In the genomic region with DNA sequence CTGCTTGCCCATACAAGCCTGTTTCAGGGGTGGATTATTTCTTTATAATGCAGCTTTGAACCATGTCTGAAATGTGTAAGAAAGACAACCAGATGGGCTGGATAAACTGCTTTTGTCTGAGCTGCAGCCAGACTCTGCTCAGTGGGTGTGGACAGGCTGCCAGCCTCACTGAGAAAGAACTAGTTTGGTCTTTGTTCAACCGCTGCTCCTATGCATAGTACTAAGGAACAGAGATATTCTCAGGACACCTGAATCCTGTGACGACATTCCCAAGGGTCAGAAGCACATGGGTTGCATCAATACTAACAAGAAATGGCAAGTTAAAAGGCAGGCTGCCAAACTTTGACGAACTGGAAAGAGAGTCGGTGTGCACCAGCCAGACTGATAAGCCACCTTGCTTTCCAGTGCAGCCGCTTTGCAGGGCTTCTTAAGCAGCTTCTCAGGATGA, we compare ENCODE assay signal across 14 cellular contexts. TPM values are rescaled to one million over a fixed set of nuclear protein-coding genes. Genes with fewer than 3 reads are reported as not detected.
A peak's percentile ranks its signal among the peaks of the same experiment; 100 is the strongest.
DNase-seq lines count a peak whose midpoint lies in the region; ATAC-seq, FAIRE-seq and TF ChIP-seq lines count a peak whose summit lies in the region.
"Had no signal": no experiment of that assay in that cellular context is flagged by ENCODE, and none has a peak within 500 bp of the region (broad histone marks: within the 10 kb centered on the region; RNA-seq: fewer than 3 reads in every experiment).

No MANE protein-coding gene starts in this region.

- no peaks in the 10 kb centered on the region for H3K36me3 Mint-ChIP-seq in glutamatergic neuron (ENCODE audit: unreplicated experiment)

- FAIRE-seq in keratinocyte (lab: Jason Lieb, UNC), result peak; percentile 98
- FAIRE-seq: islet of Langerhans had no signal

- no peak overlapping the region for H3K27ac Mint-ChIP-seq in glutamatergic neuron (ENCODE audit: unreplicated experiment)
- H3K27ac Mint-ChIP-seq: activated B cell treated with CpG ODN at 0.5 μM for 24 hours, nephron progenitor cell had no signal

- peak overlapping the region; percentile 97 for H3K27ac ChIP-seq in keratinocyte (ENCODE audit: control insufficient read depth, insufficient read depth, low read length)
- H3K27ac ChIP-seq: SJCRH30 had no signal

- peaks cover 41% of the 10 kb centered on the region for H3K4me1 ChIP-seq in keratinocyte (ENCODE audit: control insufficient read depth, extremely low read depth, insufficient read depth, low read length)
- H3K4me1 ChIP-seq: SJCRH30 had no signal

- H3K79me2 ChIP-seq in keratinocyte (ENCODE audit: control insufficient read depth, insufficient read depth, low read length), result no peaks in the 10 kb centered on the region

- ATAC-seq in HG02798 (IDR thresholded peaks at IDR 0.05; ENCODE audit: poor library complexity, unreplicated experiment) (no peak), HG03520 (IDR thresholded peaks at IDR 0.05; ENCODE audit: unreplicated experiment) (no peak)

- H3K9me1 ChIP-seq in keratinocyte (ENCODE audit: control insufficient read depth, extremely low read depth, insufficient read depth, low read length), result no peaks in the 10 kb centered on the region

- H3K9me3 ChIP-seq in keratinocyte (ENCODE audit: control insufficient read depth, low read depth, low read length), result no peaks in the 10 kb centered on the region
- H3K9me3 ChIP-seq: SJCRH30 had no signal

- no peak overlapping the region for H2AFZ ChIP-seq in keratinocyte (ENCODE audit: control insufficient read depth, low read length)

- dilution Hi-C loops in keratinocyte (cut with MboI; ENCODE audit: extremely low pct_ligation_motif_present, low sequenced_read_pairs), result no loop called here

- no peaks in the 10 kb centered on the region for H3K36me3 ChIP-seq in keratinocyte (ENCODE audit: control insufficient read depth in 2 of 2, extremely low read depth in 1 of 2, insufficient read depth in 2 of 2, low read length in 2 of 2)
- H3K36me3 ChIP-seq: SJCRH30 had no signal

- H3K4me3 Mint-ChIP-seq in glutamatergic neuron (ENCODE audit: unreplicated experiment), result no peak overlapping the region
- H3K4me3 Mint-ChIP-seq: activated B cell treated with CpG ODN at 0.5 μM for 24 hours, nephron progenitor cell had no signal

- no peaks in the 10 kb centered on the region for H4K20me1 ChIP-seq in keratinocyte (ENCODE audit: control insufficient read depth, extremely low read depth, insufficient read depth, low read length)

- H3K27me3 Mint-ChIP-seq in glutamatergic neuron (ENCODE audit: unreplicated experiment), result no peaks in the 10 kb centered on the region

- H3K27me3 ChIP-seq in keratinocyte (ENCODE audit: control insufficient read depth, extremely low read depth, insufficient read depth, low read length), result no peaks in the 10 kb centered on the region
- H3K27me3 ChIP-seq: SJCRH30 had no signal

- H3K4me3 ChIP-seq in choroid plexus epithelial cell (ENCODE audit: low read depth, low read length) (no peak overlapping the region), keratinocyte (ENCODE audit: control insufficient read depth in 2 of 3, extremely low read depth in 1 of 3, insufficient read depth in 2 of 3, low read depth in 1 of 3, low read length in 3 of 3) (peak overlapping the region in 1 of 3 experiments; percentile 58)
- H3K4me3 ChIP-seq: SJCRH30 had no signal

- H3K4me2 ChIP-seq in keratinocyte (ENCODE audit: control insufficient read depth, extremely low read depth, insufficient read depth, low read depth, low read length), result peak overlapping the region; percentile 90

- DNase-seq in AG20443 (ENCODE audit: low spot score) (peak; percentile 14), OCI-M1 (lab: John Stamatoyannopoulos, UW) (peak; percentile 11), choroid plexus epithelial cell (ENCODE audit: low read depth) (peak; percentile 54), keratinocyte (ENCODE audit: low read depth, low spot score) (peak; percentile 71), glutamatergic neuron (no peak)
- no peak for DNase-seq in stimulated activated CD8-positive, alpha-beta memory T cell treated with anti-CD3 and anti-CD28 coated beads, Interleukin-4, amount 100 ng/mL, for 48 hours
- DNase-seq: activated B cell treated with CpG ODN at 0.5 μM for 24 hours, activated T-cell treated with anti-CD3 and anti-CD28 coated beads for 4 hours, Kasumi-1, nephron progenitor cell, SJCRH30 had no signal

- TF ChIP-seq CTCF in choroid plexus epithelial cell (conservative IDR thresholded peaks at IDR 0.05; ENCODE audit: low read depth, low read length) (no peak), keratinocyte (optimal IDR thresholded peaks at IDR 0.05 in 1 of 3, IDR thresholded peaks at IDR 0.05 in 1 of 3, conservative IDR thresholded peaks at IDR 0.05 in 1 of 3; ENCODE audit: extremely low read depth in 1 of 3, insufficient read depth in 2 of 3, low read length in 3 of 3) (no peak), glutamatergic neuron (IDR thresholded peaks at IDR 0.05; ENCODE audit: partially characterized antibody, unreplicated experiment) (no peak)

- peaks cover under 1% of the 10 kb centered on the region for H3K4me1 Mint-ChIP-seq in glutamatergic neuron (ENCODE audit: low read depth, unreplicated experiment)
- H3K4me1 Mint-ChIP-seq: activated B cell treated with CpG ODN at 0.5 μM for 24 hours, nephron progenitor cell had no signal

- no peaks in the 10 kb centered on the region for H3K9me3 Mint-ChIP-seq in glutamatergic neuron (ENCODE audit: unreplicated experiment)
- H3K9me3 Mint-ChIP-seq: activated B cell treated with CpG ODN at 0.5 μM for 24 hours, nephron progenitor cell had no signal

- peak overlapping the region; percentile 78 for H3K9ac ChIP-seq in keratinocyte (ENCODE audit: control insufficient read depth, extremely low read depth, insufficient read depth, low read length)

RNA-seq across cellular contexts. Expression of a gene that starts 57.2 kb away (rescaled TPM):
- polyA plus RNA-seq in keratinocyte, result 8.1 to 18.1 TPM (median 14.7 TPM) in 3 replicates
- polyA plus RNA-seq in keratinocyte (2011; ENCODE audit: low read depth), result 8.5 TPM
- 5.1 and 9.8 TPM in 2 replicates for polyA plus RNA-seq in keratinocyte (2011; cell fraction: cytosol; rRNA removed)
- polyA plus RNA-seq in keratinocyte (2011; cell fraction: nucleus; rRNA removed), result 27.1 and 28.4 TPM in 2 replicates
- 6.1 and 9.3 TPM in 2 replicates for polyA plus RNA-seq in keratinocyte (2012; ENCODE audit: low replicate concordance)
- polyA minus RNA-seq in keratinocyte, result 3.9 to 67.5 TPM (median 38.3 TPM) in 3 replicates
- polyA minus RNA-seq in keratinocyte (2011; cell fraction: cytosol; rRNA and poly(A)+ RNA removed), result 5.9 TPM
- 51.8 and 109 TPM in 2 replicates for polyA minus RNA-seq in keratinocyte (2011; cell fraction: nucleus; rRNA and poly(A)+ RNA removed)
- total RNA-seq in glutamatergic neuron (ENCODE audit: unreplicated experiment), result 0.61 TPM
- total RNA-seq: activated B cell treated with CpG ODN at 0.5 μM for 24 hours had no signal

Comparison
In these comparisons a context has a peak if more than half of its experiments do, and no peak if none do; other contexts are left out.
1. DNase-seq: peak in AG20443 (single experiment), OCI-M1 (single experiment), choroid plexus epithelial cell (single experiment) and keratinocyte (single experiment); none in stimulated activated CD8-positive, alpha-beta memory T cell treated with anti-CD3 and anti-CD28 coated beads, Interleukin-4, amount 100 ng/mL, for 48 hours (single experiment) and glutamatergic neuron (single experiment).